1 cellular context compared by ENCODE assay signal in the genomic region with DNA sequence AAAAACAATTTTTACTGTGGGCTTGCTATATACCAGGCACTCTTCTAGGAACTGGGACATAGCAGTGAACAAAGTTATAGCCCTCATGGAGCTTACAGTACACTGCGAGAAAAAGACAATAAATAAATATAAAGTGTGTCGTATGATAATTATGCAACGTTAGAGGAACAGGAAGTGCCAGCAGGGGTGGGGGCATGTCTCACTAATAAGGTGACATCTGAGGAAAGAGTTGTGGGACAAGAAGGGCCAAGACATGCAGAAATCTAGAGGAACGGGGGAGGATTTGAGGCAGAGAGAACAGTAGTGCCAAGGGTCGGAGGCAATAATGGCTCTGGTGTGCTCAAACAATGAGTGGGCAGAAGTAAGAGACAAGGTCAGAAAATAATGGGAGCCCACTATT.
TF ChIP-seq lines count a peak whose summit lies in the region.

No MANE protein-coding gene starts in this region.

TF ChIP-seq in WTC11, 78 proteins besides CTCF, POLR2A, EP300 and RAD21 (continued from another document):
- TF ChIP-seq, protein P1, sequence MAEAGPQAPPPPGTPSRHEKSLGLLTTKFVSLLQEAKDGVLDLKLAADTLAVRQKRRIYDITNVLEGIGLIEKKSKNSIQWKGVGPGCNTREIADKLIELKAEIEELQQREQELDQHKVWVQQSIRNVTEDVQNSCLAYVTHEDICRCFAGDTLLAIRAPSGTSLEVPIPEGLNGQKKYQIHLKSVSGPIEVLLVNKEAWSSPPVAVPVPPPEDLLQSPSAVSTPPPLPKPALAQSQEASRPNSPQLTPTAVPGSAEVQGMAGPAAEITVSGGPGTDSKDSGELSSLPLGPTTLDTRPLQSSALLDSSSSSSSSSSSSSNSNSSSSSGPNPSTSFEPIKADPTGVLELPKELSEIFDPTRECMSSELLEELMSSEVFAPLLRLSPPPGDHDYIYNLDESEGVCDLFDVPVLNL (CRISPR knock-in tag; IDR thresholded peaks at IDR 0.05; ENCODE audit: borderline replicate concordance, low read depth): no peak
- TF ChIP-seq, protein P2, sequence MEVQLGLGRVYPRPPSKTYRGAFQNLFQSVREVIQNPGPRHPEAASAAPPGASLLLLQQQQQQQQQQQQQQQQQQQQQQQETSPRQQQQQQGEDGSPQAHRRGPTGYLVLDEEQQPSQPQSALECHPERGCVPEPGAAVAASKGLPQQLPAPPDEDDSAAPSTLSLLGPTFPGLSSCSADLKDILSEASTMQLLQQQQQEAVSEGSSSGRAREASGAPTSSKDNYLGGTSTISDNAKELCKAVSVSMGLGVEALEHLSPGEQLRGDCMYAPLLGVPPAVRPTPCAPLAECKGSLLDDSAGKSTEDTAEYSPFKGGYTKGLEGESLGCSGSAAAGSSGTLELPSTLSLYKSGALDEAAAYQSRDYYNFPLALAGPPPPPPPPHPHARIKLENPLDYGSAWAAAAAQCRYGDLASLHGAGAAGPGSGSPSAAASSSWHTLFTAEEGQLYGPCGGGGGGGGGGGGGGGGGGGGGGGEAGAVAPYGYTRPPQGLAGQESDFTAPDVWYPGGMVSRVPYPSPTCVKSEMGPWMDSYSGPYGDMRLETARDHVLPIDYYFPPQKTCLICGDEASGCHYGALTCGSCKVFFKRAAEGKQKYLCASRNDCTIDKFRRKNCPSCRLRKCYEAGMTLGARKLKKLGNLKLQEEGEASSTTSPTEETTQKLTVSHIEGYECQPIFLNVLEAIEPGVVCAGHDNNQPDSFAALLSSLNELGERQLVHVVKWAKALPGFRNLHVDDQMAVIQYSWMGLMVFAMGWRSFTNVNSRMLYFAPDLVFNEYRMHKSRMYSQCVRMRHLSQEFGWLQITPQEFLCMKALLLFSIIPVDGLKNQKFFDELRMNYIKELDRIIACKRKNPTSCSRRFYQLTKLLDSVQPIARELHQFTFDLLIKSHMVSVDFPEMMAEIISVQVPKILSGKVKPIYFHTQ (CRISPR knock-in tag; IDR thresholded peaks at IDR 0.05): no peak
- TF ChIP-seq JAZF1 (CRISPR knock-in tag; IDR thresholded peaks at IDR 0.05): no peak
- no peak for TF ChIP-seq NFE2L1 (CRISPR knock-in tag; IDR thresholded peaks at IDR 0.05)
- TF ChIP-seq, protein P3, sequence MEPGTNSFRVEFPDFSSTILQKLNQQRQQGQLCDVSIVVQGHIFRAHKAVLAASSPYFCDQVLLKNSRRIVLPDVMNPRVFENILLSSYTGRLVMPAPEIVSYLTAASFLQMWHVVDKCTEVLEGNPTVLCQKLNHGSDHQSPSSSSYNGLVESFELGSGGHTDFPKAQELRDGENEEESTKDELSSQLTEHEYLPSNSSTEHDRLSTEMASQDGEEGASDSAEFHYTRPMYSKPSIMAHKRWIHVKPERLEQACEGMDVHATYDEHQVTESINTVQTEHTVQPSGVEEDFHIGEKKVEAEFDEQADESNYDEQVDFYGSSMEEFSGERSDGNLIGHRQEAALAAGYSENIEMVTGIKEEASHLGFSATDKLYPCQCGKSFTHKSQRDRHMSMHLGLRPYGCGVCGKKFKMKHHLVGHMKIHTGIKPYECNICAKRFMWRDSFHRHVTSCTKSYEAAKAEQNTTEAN (CRISPR knock-in tag; IDR thresholded peaks at IDR 0.05): no peak
- TF ChIP-seq, protein P4, sequence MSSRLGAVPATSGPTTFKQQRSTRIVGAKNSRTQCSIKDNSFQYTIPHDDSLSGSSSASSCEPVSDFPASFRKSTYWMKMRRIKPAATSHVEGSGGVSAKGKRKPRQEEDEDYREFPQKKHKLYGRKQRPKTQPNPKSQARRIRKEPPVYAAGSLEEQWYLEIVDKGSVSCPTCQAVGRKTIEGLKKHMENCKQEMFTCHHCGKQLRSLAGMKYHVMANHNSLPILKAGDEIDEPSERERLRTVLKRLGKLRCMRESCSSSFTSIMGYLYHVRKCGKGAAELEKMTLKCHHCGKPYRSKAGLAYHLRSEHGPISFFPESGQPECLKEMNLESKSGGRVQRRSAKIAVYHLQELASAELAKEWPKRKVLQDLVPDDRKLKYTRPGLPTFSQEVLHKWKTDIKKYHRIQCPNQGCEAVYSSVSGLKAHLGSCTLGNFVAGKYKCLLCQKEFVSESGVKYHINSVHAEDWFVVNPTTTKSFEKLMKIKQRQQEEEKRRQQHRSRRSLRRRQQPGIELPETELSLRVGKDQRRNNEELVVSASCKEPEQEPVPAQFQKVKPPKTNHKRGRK (CRISPR knock-in tag; IDR thresholded peaks at IDR 0.05; ENCODE audit: borderline replicate concordance): no peak
- TF ChIP-seq TCF7 (CRISPR knock-in tag; IDR thresholded peaks at IDR 0.05; ENCODE audit: low read depth): no peak
- TF ChIP-seq EMX1 (CRISPR knock-in tag; IDR thresholded peaks at IDR 0.05): no peak
- no peak for TF ChIP-seq GRHL2 (CRISPR knock-in tag; IDR thresholded peaks at IDR 0.05; ENCODE audit: insufficient replicate concordance, severe bottlenecking)
- no peak for TF ChIP-seq NFATC4 (CRISPR knock-in tag; IDR thresholded peaks at IDR 0.05)
- no peak for TF ChIP-seq RORB (CRISPR knock-in tag; IDR thresholded peaks at IDR 0.05)
- TF ChIP-seq ZNF317 (CRISPR knock-in tag; IDR thresholded peaks at IDR 0.05; ENCODE audit: borderline replicate concordance, low read depth): no peak
- TF ChIP-seq ZNF219 (CRISPR knock-in tag; IDR thresholded peaks at IDR 0.05; ENCODE audit: borderline replicate concordance): no peak
- TF ChIP-seq ELF4 (CRISPR knock-in tag; IDR thresholded peaks at IDR 0.05; ENCODE audit: low read depth): no peak
